Comparison of ENCODE assay signal across 9 cellular contexts in genomic region chr6:126033696-126034095, GRCh38. TPM values are rescaled to one million over a fixed set of nuclear protein-coding genes. Genes with fewer than 3 reads are reported as not detected.
DNase-seq lines count a peak whose midpoint lies in the region; ATAC-seq lines count a peak whose summit lies in the region.
"Had no signal": no experiment of that assay in that cellular context is flagged by ENCODE, and none has a peak within 500 bp of the region (broad histone marks: within the 10 kb centered on the region; RNA-seq: fewer than 3 reads in every experiment).

No MANE protein-coding gene starts in this region.

- no peak overlapping the region for H3K4ac ChIP-seq in neuronal stem cell (ENCODE audit: low read length)

- no peak overlapping the region for H2AFZ ChIP-seq in neuronal stem cell (ENCODE audit: low read length)

- H2BK12ac ChIP-seq in neuronal stem cell (ENCODE audit: low read length): no peak overlapping the region

- WGBS in neuronal stem cell (ENCODE audit: extremely low coverage in 2 of 2, insufficient read length in 2 of 2, insufficient replicate concordance in 1 of 2), 2 donors: no CpG with 5 or more reads among the region's 3 CpGs

- H3K9me3 ChIP-seq in SJCRH30 (replicated peaks) (no peaks in the 10 kb centered on the region), neuronal stem cell (replicated peaks in 1 of 2; ENCODE audit: control insufficient read depth in 2 of 2, insufficient read depth in 1 of 2, low read depth in 1 of 2, low read length in 2 of 2) (peaks cover 0 to 6% of the 10 kb centered on the region in 2 donors)
- H3K9me3 ChIP-seq: BLaER1 treated with 17β-estradiol and CSF1 and Interleukin-3, amounts not matched to agents 10 nM and 100 nM had no signal

- no peak overlapping the region for H3K9ac ChIP-seq in neuronal stem cell (ENCODE audit: low read depth, low read length, poor library complexity)
- H3K9ac ChIP-seq: BLaER1 treated with 17β-estradiol and CSF1 and Interleukin-3, amounts not matched to agents 10 nM and 100 nM had no signal

- DNase-seq in NCI-H1417 (lab: John Stamatoyannopoulos, UW) (peak; percentile 5 to 49 (median 8)), NCI-H1417 treated with DMSO at 0.1 percent for 48 hours (lab: John Stamatoyannopoulos, UW) (no peak), HT1080 (ENCODE audit: low read depth) (peak; percentile 74), SJCRH30 (peak; percentile 26 to 53), fibroblast of gingiva (ENCODE audit: low read depth) (peak; percentile 91), neuronal stem cell (ENCODE audit: low spot score) (peak; percentile 32), SHP77 treated with DMSO at 0.1 percent for 48 hours (lab: John Stamatoyannopoulos, UW) (no peak)

- H2AK5ac ChIP-seq in neuronal stem cell (ENCODE audit: low read depth, low read length): no peak overlapping the region

- peak; percentile 84 for ATAC-seq in GM21576 (IDR thresholded peaks at IDR 0.05; ENCODE audit: unreplicated experiment)

- no peaks in the 10 kb centered on the region for H3K79me1 ChIP-seq in neuronal stem cell (ENCODE audit: low read depth, low read length)

- H4K8ac ChIP-seq in neuronal stem cell (ENCODE audit: low read depth, low read length): no peak overlapping the region

- H3K27me3 ChIP-seq in SJCRH30 (no peaks in the 10 kb centered on the region), neuronal stem cell (ENCODE audit: control insufficient read depth in 3 of 3, insufficient read depth in 3 of 3, low read depth in 1 of 3, low read length in 3 of 3) (no peaks in the 10 kb centered on the region)
- H3K27me3 ChIP-seq: BLaER1 treated with 17β-estradiol and CSF1 and Interleukin-3, amounts not matched to agents 10 nM and 100 nM had no signal

- peaks cover 6% of the 10 kb centered on the region for H3K36me3 ChIP-seq in SJCRH30
- H3K36me3 ChIP-seq in neuronal stem cell (replicated peaks in 1 of 2; ENCODE audit: control insufficient read depth in 2 of 2, insufficient read depth in 2 of 2, low read length in 2 of 2): peaks cover 0 to 91% of the 10 kb centered on the region in 2 donors

- H3K27ac ChIP-seq in SJCRH30 (no peak overlapping the region), neuronal stem cell (replicated peaks; ENCODE audit: low read length) (no peak overlapping the region)
- H3K27ac ChIP-seq: BLaER1 treated with 17β-estradiol and CSF1 and Interleukin-3, amounts not matched to agents 10 nM and 100 nM had no signal

- no peak overlapping the region for H3K4me3 ChIP-seq in SJCRH30
- no peak overlapping the region for H3K4me3 ChIP-seq in neuronal stem cell (ENCODE audit: low read length in 2 of 2)
- H3K4me3 ChIP-seq: BLaER1 treated with 17β-estradiol and CSF1 and Interleukin-3, amounts not matched to agents 10 nM and 100 nM had no signal

- no peak overlapping the region for H2BK120ac ChIP-seq in neuronal stem cell (ENCODE audit: low read depth, low read length)

- H3K23ac ChIP-seq in neuronal stem cell (ENCODE audit: low read depth, low read length, poor library complexity): no peak overlapping the region

- no peak overlapping the region for H2BK15ac ChIP-seq in neuronal stem cell (ENCODE audit: low read length)

- H3K4me1 ChIP-seq in SJCRH30 (no peaks in the 10 kb centered on the region), neuronal stem cell (ENCODE audit: control insufficient read depth in 2 of 2, insufficient read depth in 1 of 2, low read depth in 1 of 2, low read length in 2 of 2) (peaks cover 0 to 7% of the 10 kb centered on the region in 2 donors)

- no peak overlapping the region for H3K18ac ChIP-seq in neuronal stem cell (ENCODE audit: low read length)

- no peak overlapping the region for H3K4me2 ChIP-seq in neuronal stem cell (ENCODE audit: insufficient read depth, low read length, poor library complexity, severe bottlenecking)

- no peak overlapping the region for H3K14ac ChIP-seq in neuronal stem cell (ENCODE audit: low read length)

- no peak overlapping the region for H4K91ac ChIP-seq in neuronal stem cell (ENCODE audit: low read depth, low read length, poor library complexity)

- H2BK5ac ChIP-seq in neuronal stem cell (ENCODE audit: low read length): no peak overlapping the region

RNA-seq across cellular contexts. Expression of gene TRMT11, which starts 47.4 kb away (rescaled TPM):
- total RNA-seq in HT1080 (2014; rRNA removed; shearing (Covaris generic)): 15.8 and 17.1 TPM in 2 replicates
- 29.0 and 30.4 TPM in 2 replicates for polyA plus RNA-seq in HT1080 (2015; cell fraction: cytosol; rRNA removed)
- polyA plus RNA-seq in HT1080 (2015; cell fraction: nucleus; rRNA removed): 62.3 and 67.4 TPM in 2 replicates
- 29.0 and 30.2 TPM in 2 replicates for total RNA-seq in SJCRH30 (2014; rRNA removed; shearing (Covaris generic))
- polyA plus RNA-seq in neuronal stem cell (2013, experiment 1 of 2): 30.6 TPM
- 32.7 TPM for polyA plus RNA-seq in neuronal stem cell (2013, experiment 2 of 2)

Comparison
In these comparisons a context has a peak if more than half of its experiments do, and no peak if none do; other contexts are left out.
1. DNase-seq: peak in NCI-H1417 (3 of 3), HT1080 (single experiment), SJCRH30 (2 of 2), fibroblast of gingiva (single experiment) and neuronal stem cell (single experiment); none in NCI-H1417 treated with DMSO at 0.1 percent for 48 hours (single experiment) and SHP77 treated with DMSO at 0.1 percent for 48 hours (single experiment).